ENCODE assay signal across 2 cellular contexts in the genomic region with DNA sequence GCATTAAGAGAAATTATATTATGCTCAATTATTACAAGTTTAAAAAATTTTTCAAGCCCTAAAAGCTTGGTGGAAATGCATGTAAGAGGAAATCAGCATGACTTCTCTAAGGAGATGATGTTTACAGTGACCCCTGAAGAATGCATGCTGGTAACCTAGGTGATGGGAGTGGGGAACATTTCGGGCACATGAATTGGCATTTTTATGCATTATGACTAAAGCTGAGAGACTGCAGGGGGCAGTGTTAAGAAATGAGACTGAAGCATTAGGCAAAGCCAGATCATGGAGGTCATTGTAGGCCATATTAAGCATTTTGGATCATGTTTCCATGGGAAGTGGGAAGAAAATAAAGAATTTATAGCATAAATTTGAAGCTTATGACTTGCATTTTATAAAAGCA.
TF ChIP-seq lines count a peak whose summit lies in the region.

No MANE protein-coding gene starts in this region.

TF ChIP-seq in H1, 55 proteins besides CTCF, POLR2A, EP300 and RAD21 (continued from another document):
- no peak for TF ChIP-seq CHD7 (IDR thresholded peaks at IDR 0.05; ENCODE audit: insufficient replicate concordance, low read length)
- TF ChIP-seq HDAC2 (IDR thresholded peaks at IDR 0.05; ENCODE audit: borderline replicate concordance in 1 of 2, low read depth in 2 of 2, low read length in 2 of 2), result 0 out of 4 replicates have a peak, but pooled peaks of 1 of the 2 experiments have one; percentile 65
- TF ChIP-seq TAF1 (IDR thresholded peaks at IDR 0.05; ENCODE audit: low read depth, low read length), result no peak
- TF ChIP-seq, protein P1, sequence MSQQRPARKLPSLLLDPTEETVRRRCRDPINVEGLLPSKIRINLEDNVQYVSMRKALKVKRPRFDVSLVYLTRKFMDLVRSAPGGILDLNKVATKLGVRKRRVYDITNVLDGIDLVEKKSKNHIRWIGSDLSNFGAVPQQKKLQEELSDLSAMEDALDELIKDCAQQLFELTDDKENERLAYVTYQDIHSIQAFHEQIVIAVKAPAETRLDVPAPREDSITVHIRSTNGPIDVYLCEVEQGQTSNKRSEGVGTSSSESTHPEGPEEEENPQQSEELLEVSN (IDR thresholded peaks at IDR 0.05), result no peak
- no peak for TF ChIP-seq CEBPB (IDR thresholded peaks at IDR 0.05; ENCODE audit: low read depth, low read length)
- peak; percentile 44; the same call in 1 of the 2 replicates for TF ChIP-seq TEAD4 (IDR thresholded peaks at IDR 0.05; ENCODE audit: low read depth, low read length)

TF ChIP-seq in neural cell, 6 proteins besides CTCF, POLR2A, EP300 and RAD21 (continued from another document):
- TF ChIP-seq, protein P2, sequence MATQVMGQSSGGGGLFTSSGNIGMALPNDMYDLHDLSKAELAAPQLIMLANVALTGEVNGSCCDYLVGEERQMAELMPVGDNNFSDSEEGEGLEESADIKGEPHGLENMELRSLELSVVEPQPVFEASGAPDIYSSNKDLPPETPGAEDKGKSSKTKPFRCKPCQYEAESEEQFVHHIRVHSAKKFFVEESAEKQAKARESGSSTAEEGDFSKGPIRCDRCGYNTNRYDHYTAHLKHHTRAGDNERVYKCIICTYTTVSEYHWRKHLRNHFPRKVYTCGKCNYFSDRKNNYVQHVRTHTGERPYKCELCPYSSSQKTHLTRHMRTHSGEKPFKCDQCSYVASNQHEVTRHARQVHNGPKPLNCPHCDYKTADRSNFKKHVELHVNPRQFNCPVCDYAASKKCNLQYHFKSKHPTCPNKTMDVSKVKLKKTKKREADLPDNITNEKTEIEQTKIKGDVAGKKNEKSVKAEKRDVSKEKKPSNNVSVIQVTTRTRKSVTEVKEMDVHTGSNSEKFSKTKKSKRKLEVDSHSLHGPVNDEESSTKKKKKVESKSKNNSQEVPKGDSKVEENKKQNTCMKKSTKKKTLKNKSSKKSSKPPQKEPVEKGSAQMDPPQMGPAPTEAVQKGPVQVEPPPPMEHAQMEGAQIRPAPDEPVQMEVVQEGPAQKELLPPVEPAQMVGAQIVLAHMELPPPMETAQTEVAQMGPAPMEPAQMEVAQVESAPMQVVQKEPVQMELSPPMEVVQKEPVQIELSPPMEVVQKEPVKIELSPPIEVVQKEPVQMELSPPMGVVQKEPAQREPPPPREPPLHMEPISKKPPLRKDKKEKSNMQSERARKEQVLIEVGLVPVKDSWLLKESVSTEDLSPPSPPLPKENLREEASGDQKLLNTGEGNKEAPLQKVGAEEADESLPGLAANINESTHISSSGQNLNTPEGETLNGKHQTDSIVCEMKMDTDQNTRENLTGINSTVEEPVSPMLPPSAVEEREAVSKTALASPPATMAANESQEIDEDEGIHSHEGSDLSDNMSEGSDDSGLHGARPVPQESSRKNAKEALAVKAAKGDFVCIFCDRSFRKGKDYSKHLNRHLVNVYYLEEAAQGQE (IDR thresholded peaks at IDR 0.05; ENCODE audit: borderline replicate concordance), result no peak
- TF ChIP-seq EZH2 (IDR thresholded peaks at IDR 0.05; ENCODE audit: borderline replicate concordance, insufficient read depth, low read length, poor library complexity, severe bottlenecking) (no peak), POLR2AphosphoS5 (IDR thresholded peaks at IDR 0.05) (no peak), MXI1 (conservative IDR thresholded peaks at IDR 0.05; ENCODE audit: poor library complexity, severe bottlenecking) (no peak), TAF1 (IDR thresholded peaks at IDR 0.05; ENCODE audit: low read depth) (no peak)
